ENCODE assay signal across 20 cellular contexts in genomic region chr3:101141135-101141534, GRCh38.
DNase-seq lines count a peak whose midpoint lies in the region; ATAC-seq, FAIRE-seq and TF ChIP-seq lines count a peak whose summit lies in the region.
"Had no signal": no experiment of that assay in that cellular context is flagged by ENCODE, and none has a peak within 500 bp of the region (broad histone marks: within the 10 kb centered on the region; RNA-seq: fewer than 3 reads in every experiment).

No MANE protein-coding gene starts in this region.

- TF ChIP-seq EP300 in SK-N-SH (IDR thresholded peaks at IDR 0.05; ENCODE audit: borderline replicate concordance in 1 of 2, low read depth in 1 of 2, low read length in 1 of 2) (no peak), K562 (IDR thresholded peaks at IDR 0.05; ENCODE audit: low read length) (no peak)

- DNase-seq in SK-N-SH (no peak), K562 (ENCODE audit: extremely low read depth in 1 of 4, low spot score in 3 of 4) (no peak), endothelial cell of umbilical vein (ENCODE audit: low read depth, low spot score) (peak; percentile 74), cerebellar nuclear complex (lab: John Stamatoyannopoulos, UW) (no peak)
- DNase-seq in activated CD4-positive, CD25-positive, alpha-beta regulatory T cell (lab: John Stamatoyannopoulos, UW): no peak
- DNase-seq: CD4-positive, alpha-beta memory T cell; DMS153; DMS79; GF-D8; GM23248 had no signal

- no peak for FAIRE-seq in K562 (lab: Jason Lieb, UNC)
- FAIRE-seq in endothelial cell of umbilical vein (lab: Jason Lieb, UNC): peak; percentile 56
- FAIRE-seq: A549, GM12878, GM19239 had no signal

- ATAC-seq in SK-N-SH treated with all-trans-retinoic acid at 6 μM for 48 hours: no peak
- ATAC-seq in K562: no peak
- no peak for ATAC-seq in HG02678 (IDR thresholded peaks at IDR 0.05; ENCODE audit: unreplicated experiment)
- no peak for ATAC-seq in HG03469 (IDR thresholded peaks at IDR 0.05; ENCODE audit: unreplicated experiment)
- ATAC-seq: A549, GM12878 had no signal

- H3K9ac ChIP-seq in SK-N-SH (no peak overlapping the region), K562 (ENCODE audit: insufficient read depth in 1 of 2, low read depth in 2 of 2, low read length in 2 of 2) (no peak overlapping the region; a peak in 1 of 4 replicates), endothelial cell of umbilical vein (replicated peaks; ENCODE audit: extremely low read depth, insufficient read depth, low read length) (peak overlapping the region; percentile 22)
- H3K9ac ChIP-seq: BLaER1, GM23248 had no signal

- no peaks in the 10 kb centered on the region for H3K27me3 ChIP-seq in SK-N-SH (ENCODE audit: insufficient read depth)
- H3K27me3 ChIP-seq in K562 (ENCODE audit: control insufficient read depth in 2 of 2, insufficient read depth in 2 of 2, low read length in 2 of 2): no peaks in the 10 kb centered on the region
- no peaks in the 10 kb centered on the region for H3K27me3 ChIP-seq in endothelial cell of umbilical vein (ENCODE audit: control insufficient read depth in 2 of 2, insufficient read depth in 2 of 2, low read length in 2 of 2)
- H3K27me3 ChIP-seq: BLaER1 had no signal

- CTCF ChIA-PET in SK-N-SH (lab: Yijun Ruan, JAX): interaction anchor here (0.6 kb wide), 1 partner anchor 404 kb away, joined by 3 read pairs; no protein-coding TSS in a partner anchor
- CTCF ChIA-PET in K562 (lab: Yijun Ruan, JAX; ENCODE audit: low intra/inter-chr PET ratio): no interaction called here
- CTCF ChIA-PET in endothelial cell of umbilical vein (lab: Charles Lee): interaction anchor here (0.6 to 1.0 kb wide), 5 partner anchors 11 to 72 kb away, joined by 3 to 9 read pairs (median 3); no protein-coding TSS in a partner anchor

- H2AFZ ChIP-seq in SK-N-SH (ENCODE audit: low read depth): no peak overlapping the region
- H2AFZ ChIP-seq in K562 (ENCODE audit: low read depth, low read length): peak overlapping the region; percentile 43; the same call in 1 of the 2 replicates
- H2AFZ ChIP-seq in endothelial cell of umbilical vein (ENCODE audit: low read depth, low read length): peak overlapping the region; percentile 8
- H2AFZ ChIP-seq: GM23248 had no signal

- in situ Hi-C loops in K562 (cut with MboI): no loop called here

- no peaks in the 10 kb centered on the region for H3K9me1 ChIP-seq in K562 (ENCODE audit: control insufficient read depth, insufficient read depth, low read length)
- no peaks in the 10 kb centered on the region for H3K9me1 ChIP-seq in endothelial cell of umbilical vein (replicated peaks; ENCODE audit: control insufficient read depth, extremely low read depth, insufficient read depth, low read length)

- POLR2A ChIA-PET in SK-N-SH (lab: Yijun Ruan, JAX) (no interaction called here), K562 (lab: Yijun Ruan, JAX) (no interaction called here), endothelial cell of umbilical vein (lab: Charles Lee) (no interaction called here)

- dilution Hi-C loops in endothelial cell of umbilical vein (cut with MboI; ENCODE audit: extremely low pct_ligation_motif_present, low sequenced_read_pairs): no loop called here

- TF ChIP-seq POLR2A in K562 (conservative IDR thresholded peaks at IDR 0.05) (no peak), endothelial cell of umbilical vein (IDR thresholded peaks at IDR 0.05; ENCODE audit: low read depth, low read length) (no peak)

- no peaks in the 10 kb centered on the region for H3K9me3 ChIP-seq in SK-N-SH
- no peaks in the 10 kb centered on the region for H3K9me3 ChIP-seq in K562 (replicated peaks; ENCODE audit: control insufficient read depth, insufficient read depth, low read depth, low read length)
- H3K9me3 ChIP-seq in endothelial cell of umbilical vein (replicated peaks; ENCODE audit: control insufficient read depth, insufficient read depth, low read length): no peaks in the 10 kb centered on the region
- H3K9me3 ChIP-seq: A549, BLaER1, HAP-1 had no signal

- no peak overlapping the region for H3K4me2 ChIP-seq in SK-N-SH
- no peak overlapping the region for H3K4me2 ChIP-seq in K562 (ENCODE audit: insufficient read depth, low read length)
- H3K4me2 ChIP-seq in endothelial cell of umbilical vein (ENCODE audit: insufficient read depth, low read length): peak overlapping the region; percentile 69
- H3K4me2 ChIP-seq: A549, BLaER1 had no signal

- no peak for TF ChIP-seq CTCF in SK-N-SH (IDR thresholded peaks at IDR 0.05)
- TF ChIP-seq CTCF in K562 (IDR thresholded peaks at IDR 0.05 in 2 of 3, conservative IDR thresholded peaks at IDR 0.05 in 1 of 3; ENCODE audit: insufficient read depth in 2 of 3, low read depth in 1 of 3, low read length in 3 of 3): no peak
- no peak for TF ChIP-seq CTCF in endothelial cell of umbilical vein (IDR thresholded peaks at IDR 0.05; ENCODE audit: extremely low read depth in 1 of 2, insufficient read depth in 1 of 2, low read depth in 1 of 2, low read length in 2 of 2)

- H4K20me1 ChIP-seq in SK-N-SH (ENCODE audit: insufficient read depth) (no peaks in the 10 kb centered on the region), K562 (replicated peaks; ENCODE audit: control insufficient read depth, insufficient read depth, low read length) (no peaks in the 10 kb centered on the region), endothelial cell of umbilical vein (replicated peaks; ENCODE audit: control insufficient read depth, extremely low read depth, insufficient read depth, low read length) (no peaks in the 10 kb centered on the region)
- H4K20me1 ChIP-seq: BLaER1 had no signal

- WGBS in SK-N-SH (ENCODE audit: low lambda C conversion rate): 72% methylated on average over 1 of the region's 1 CpG
- WGBS in K562 (ENCODE audit: insufficient coverage, low coverage, missing lambda C conversion rate): 38% methylated on average over 1 of the region's 1 CpG

- H3K36me3 ChIP-seq in SK-N-SH (replicated peaks in 1 of 2; ENCODE audit: control insufficient read depth in 1 of 2, insufficient read depth in 2 of 2, low read length in 1 of 2): no peaks in the 10 kb centered on the region
- H3K36me3 ChIP-seq in K562 (ENCODE audit: control insufficient read depth, insufficient read depth, low read length): no peaks in the 10 kb centered on the region
- no peaks in the 10 kb centered on the region for H3K36me3 ChIP-seq in endothelial cell of umbilical vein (ENCODE audit: control insufficient read depth in 2 of 2, extremely low read depth in 1 of 2, insufficient read depth in 2 of 2, low read length in 2 of 2)
- H3K36me3 ChIP-seq: BLaER1, HAP-1 had no signal

- intact Hi-C loops in K562 (cut with micrococcal nuclease) (no loop called here), endothelial cell of umbilical vein (cut with micrococcal nuclease) (loop anchor here (2.0 kb wide), 1 partner anchor 70 kb away; no protein-coding TSS in a partner anchor)

- TF ChIP-seq RAD21 in SK-N-SH (IDR thresholded peaks at IDR 0.05; ENCODE audit: low read length) (no peak), K562 (CRISPR knock-in tag; conservative IDR thresholded peaks at IDR 0.05 in 1 of 2, IDR thresholded peaks at IDR 0.05 in 1 of 2) (no peak)

- H3K27ac ChIP-seq in SK-N-SH (ENCODE audit: low read depth in 2 of 2, low read length in 1 of 2): no peak overlapping the region
- H3K27ac ChIP-seq in K562 (ENCODE audit: extremely low read depth, low read depth, low read length): no peak overlapping the region; the same call in 2 of the 3 replicates
- H3K27ac ChIP-seq in endothelial cell of umbilical vein (ENCODE audit: insufficient read depth, low read depth, low read length): peak overlapping the region; percentile 86
- H3K27ac ChIP-seq: 22Rv1, A549, BLaER1, GM23248, HL-60 had no signal

- H3K4me3 ChIP-seq in SK-N-SH (ENCODE audit: low read depth in 2 of 2, low read length in 1 of 2) (no peak overlapping the region), K562 (no peak overlapping the region), endothelial cell of umbilical vein (replicated peaks in 1 of 3; ENCODE audit: insufficient read depth in 1 of 3, low read depth in 1 of 3, low read length in 3 of 3) (no peak overlapping the region)
- H3K4me3 ChIP-seq: A549, BLaER1, GM12878, GM23248, HAP-1 had no signal

- H3K4me1 ChIP-seq in SK-N-SH (ENCODE audit: control insufficient read depth in 1 of 2, insufficient read depth in 2 of 2, low read depth in 1 of 2, low read length in 1 of 2) (no peaks in the 10 kb centered on the region), K562 (replicated peaks in 1 of 2; ENCODE audit: control insufficient read depth in 2 of 2, insufficient read depth in 2 of 2, low read length in 2 of 2) (peaks cover 0 to 27% of the 10 kb centered on the region in 2 experiments; a peak in 4 of 5 replicates), endothelial cell of umbilical vein (ENCODE audit: control insufficient read depth, extremely low read depth, insufficient read depth, low read length) (peaks cover 21% of the 10 kb centered on the region)
- H3K4me1 ChIP-seq: A549, BLaER1, HAP-1 had no signal

- BruUV-seq in K562 (replicated peaks; lab: Mats Ljungman, UMichigan) (no TSS peak), endothelial cell of umbilical vein (replicated peaks; lab: Mats Ljungman, UMichigan) (no TSS peak)

- H3K79me2 ChIP-seq in SK-N-SH (ENCODE audit: insufficient read depth) (no peaks in the 10 kb centered on the region), K562 (ENCODE audit: control insufficient read depth, insufficient read depth, low read length) (no peaks in the 10 kb centered on the region), endothelial cell of umbilical vein (ENCODE audit: control insufficient read depth, insufficient read depth, low read length) (no peaks in the 10 kb centered on the region)

- H3K9me2 ChIP-seq in SK-N-SH: no peaks in the 10 kb centered on the region

- no peaks in the 10 kb centered on the region for H3F3A ChIP-seq in SK-N-SH (replicated peaks; ENCODE audit: insufficient read depth)

TF ChIP-seq in SK-N-SH treated with all-trans-retinoic acid at 6 μM for 48 hours, 23 proteins besides CTCF, POLR2A, EP300 and RAD21:
- TF ChIP-seq TCF4 (CRISPR knock-in tag; IDR thresholded peaks at IDR 0.05; ENCODE audit: borderline replicate concordance) (no peak), ISL1 (CRISPR knock-in tag; IDR thresholded peaks at IDR 0.05) (peak; percentile 54)

TF ChIP-seq in SK-N-SH, 30 proteins besides CTCF, POLR2A, EP300 and RAD21 (continues in another document):
- TF ChIP-seq ELF1 (IDR thresholded peaks at IDR 0.05) (no peak), NFIC (IDR thresholded peaks at IDR 0.05; ENCODE audit: borderline replicate concordance) (no peak)

TF ChIP-seq in K562, 482 proteins besides CTCF, POLR2A, EP300 and RAD21 (continues in another document):
- TF ChIP-seq ZNF324 (CRISPR knock-in tag; IDR thresholded peaks at IDR 0.05) (no peak), ZNF586 (CRISPR knock-in tag; conservative IDR thresholded peaks at IDR 0.05) (no peak), SMC3 (conservative IDR thresholded peaks at IDR 0.05; ENCODE audit: insufficient read depth, low read depth, low read length) (no peak), ZBTB17 (CRISPR knock-in tag; IDR thresholded peaks at IDR 0.05) (no peak)

TF ChIP-seq in endothelial cell of umbilical vein, 7 proteins besides CTCF, POLR2A, EP300 and RAD21 (continues in another document):
- TF ChIP-seq MYC (IDR thresholded peaks at IDR 0.05; ENCODE audit: low read depth, low read length): no peak
- no peak for TF ChIP-seq FOS (IDR thresholded peaks at IDR 0.05; ENCODE audit: borderline replicate concordance, insufficient read depth, low read length)
- TF ChIP-seq POLR2AphosphoS5 (IDR thresholded peaks at IDR 0.05; ENCODE audit: insufficient read depth, low read depth, low read length): no peak
- TF ChIP-seq GATA2 (IDR thresholded peaks at IDR 0.05; ENCODE audit: insufficient read depth, insufficient read length, low read depth, low read length): no peak
